In genomic region chr13:45416521-45417125, GRCh38 we compare ENCODE assay signal across 8 cellular contexts. TPM values are rescaled to one million over a fixed set of nuclear protein-coding genes. Genes with fewer than 3 reads are reported as not detected.
DNase-seq lines count a peak whose midpoint lies in the region; ATAC-seq, FAIRE-seq and TF ChIP-seq lines count a peak whose summit lies in the region.

No MANE protein-coding gene starts in this region.

- no peak overlapping the region for H4K91ac ChIP-seq in H9 (ENCODE audit: insufficient read length, low read depth, low read length)

- H3K4me3 Mint-ChIP-seq in H9 (peak overlapping the region; percentile 72 to 90; a peak in 4 of 5 replicates), endodermal cell (peak overlapping the region; percentile 73)

- no peaks in the 10 kb centered on the region; a peak in 2 of 7 replicates for H3K36me3 Mint-ChIP-seq in H9 (ENCODE audit: insufficient read depth in 1 of 3, low read depth in 3 of 3)
- H3K36me3 Mint-ChIP-seq in endodermal cell (ENCODE audit: low read depth): no peaks in the 10 kb centered on the region

- H2BK15ac ChIP-seq in H9 (ENCODE audit: low read depth, low read length): no peak overlapping the region

- H3K4ac ChIP-seq in H9 (ENCODE audit: low read depth, low read length): no peak overlapping the region

- intact Hi-C loops in psoas muscle (cut with DNase I): loop anchor here in 1 of 2 donors (5.0 kb wide), 1 partner anchor 46 kb away; the partner anchor contains the start of gene COG3

- H4K5ac ChIP-seq in H9 (ENCODE audit: insufficient read length, low read depth, low read length): no peak overlapping the region

- no peak overlapping the region for H2BK20ac ChIP-seq in H9 (ENCODE audit: low read depth, low read length, poor library complexity, severe bottlenecking)

- H3K9ac ChIP-seq in H9 (ENCODE audit: extremely low read depth, insufficient read length, low read length) (no peak overlapping the region), endodermal cell (ENCODE audit: extremely low read depth, low read length, poor library complexity, severe bottlenecking) (no peak overlapping the region)

- 0 out of 2 replicates have a peak, but pooled peaks cover 1% of the 10 kb centered on the region for H3K79me2 ChIP-seq in H9 (ENCODE audit: insufficient read depth, low read length)

- H3K36me3 ChIP-seq in endodermal cell (ENCODE audit: control insufficient read depth, insufficient read depth, low read length): no peaks in the 10 kb centered on the region
- no peaks in the 10 kb centered on the region for H3K36me3 ChIP-seq in psoas muscle (ENCODE audit: insufficient read depth in 1 of 2, low read depth in 1 of 2)

- no peak overlapping the region for H2BK12ac ChIP-seq in H9 (ENCODE audit: insufficient read length, low read depth, low read length)

- TF ChIP-seq CTCF in H9 (conservative IDR thresholded peaks at IDR 0.05): no peak
- no peak for TF ChIP-seq CTCF in endodermal cell (conservative IDR thresholded peaks at IDR 0.05)
- no peak for TF ChIP-seq CTCF in psoas muscle (IDR thresholded peaks at IDR 0.05)

- no peak overlapping the region for H2AFZ ChIP-seq in H9 (ENCODE audit: low read length)

- H3K23me2 ChIP-seq in H9 (ENCODE audit: insufficient read length, low read depth, low read length, poor library complexity, severe bottlenecking): peaks cover 9% of the 10 kb centered on the region

- H4K8ac ChIP-seq in H9 (replicated peaks; ENCODE audit: insufficient read length, low read depth, low read length): no peak overlapping the region

- no peak overlapping the region for H3T11ph ChIP-seq in H9 (ENCODE audit: low read length)

- H3K4me3 ChIP-seq in endodermal cell (ENCODE audit: low read length): peak overlapping the region; percentile 84
- peak overlapping the region; percentile 72 for H3K4me3 ChIP-seq in psoas muscle

- DNase-seq in H9 (no peak), NCI-H69 (lab: John Stamatoyannopoulos, UW) (peak; percentile 80), endodermal cell (no peak), psoas muscle (no peak), GM12892 (ENCODE audit: insufficient read length) (no peak), cerebellum (ENCODE audit: low spot score) (no peak)
- no peak for DNase-seq in central memory CD4-positive, alpha-beta T cell
- DNase-seq in activated CD4-positive, alpha-beta T cell treated with anti-CD3 and anti-CD28 coated beads, Interleukin-2, amount 50 U/mL, for 48 hours: no peak

- TF ChIP-seq POLR2A in GM12892 (IDR thresholded peaks at IDR 0.05; ENCODE audit: low read depth, low read length): no peak

- H3K27me3 ChIP-seq in H9 (ENCODE audit: insufficient read depth, low read length) (no peaks in the 10 kb centered on the region), endodermal cell (ENCODE audit: control insufficient read depth, insufficient read depth, low read length, poor library complexity, severe bottlenecking) (no peaks in the 10 kb centered on the region), psoas muscle (ENCODE audit: insufficient read depth in 3 of 3, low read length in 2 of 3) (no peaks in the 10 kb centered on the region)

- no peak overlapping the region for H3K4me2 ChIP-seq in H9 (ENCODE audit: insufficient read depth, insufficient read length, low read length)

- H3K18ac ChIP-seq in H9 (ENCODE audit: insufficient read length, low read depth, low read length): no peak overlapping the region

- no peak for FAIRE-seq in GM12892 (lab: Jason Lieb, UNC)

- H3K9me3 Mint-ChIP-seq in H9 (0 out of 5 replicates have a peak, but pooled peaks cover 0 to 2% of the 10 kb centered on the region in 2 experiments), endodermal cell (no peaks in the 10 kb centered on the region)

- no CpG with 5 or more reads among the region's 10 CpGs for WGBS in H9 (ENCODE audit: extremely low coverage, insufficient read length, low lambda C conversion rate)
- 89 to 97% methylated on average over 7 to 10 of the region's 10 CpGs for WGBS in endodermal cell (ENCODE audit: insufficient coverage in 1 of 2, insufficient read length in 1 of 2), 2 experiments
- 35 to 47% (median 40%) methylated on average over 10 of the region's 10 CpGs for WGBS in psoas muscle, 3 donors

- no peak for ATAC-seq in psoas muscle

- no peaks in the 10 kb centered on the region for H4K20me1 ChIP-seq in H9 (ENCODE audit: control insufficient read depth, insufficient read depth, insufficient read length)

- H3K79me1 ChIP-seq in H9 (ENCODE audit: insufficient read depth, low read depth, low read length, poor library complexity, severe bottlenecking): peaks cover 4% of the 10 kb centered on the region

- H3K9me3 ChIP-seq in H9 (ENCODE audit: control insufficient read depth, low read depth, low read length) (no peaks in the 10 kb centered on the region), endodermal cell (ENCODE audit: control insufficient read depth, low read length) (no peaks in the 10 kb centered on the region), psoas muscle (no peaks in the 10 kb centered on the region)

- H3K14ac ChIP-seq in H9 (ENCODE audit: insufficient read depth, low read length): no peak overlapping the region

- no peak overlapping the region for H2BK120ac ChIP-seq in H9 (ENCODE audit: low read depth, low read length, poor library complexity, severe bottlenecking)

- no peak overlapping the region for H2AK5ac ChIP-seq in H9 (ENCODE audit: insufficient read length, low read length)

- no peak overlapping the region for H2BK5ac ChIP-seq in H9 (ENCODE audit: insufficient read length, low read length)

- no peaks in the 10 kb centered on the region for H3K4me1 ChIP-seq in H9 (ENCODE audit: insufficient read depth, low read length)
- no peaks in the 10 kb centered on the region for H3K4me1 ChIP-seq in endodermal cell (ENCODE audit: control insufficient read depth, insufficient read depth, low read length)
- H3K4me1 ChIP-seq in psoas muscle: peaks cover 46% of the 10 kb centered on the region

- H3K23ac ChIP-seq in H9 (ENCODE audit: insufficient read length, low read depth, low read length): no peak overlapping the region

- no peak overlapping the region for H3K56ac ChIP-seq in H9 (ENCODE audit: insufficient read length, low read depth, low read length)

- H3K27me3 Mint-ChIP-seq in H9 (ENCODE audit: low read depth): peaks cover 15% of the 10 kb centered on the region
- H3K27me3 Mint-ChIP-seq in endodermal cell (ENCODE audit: insufficient read depth): peaks cover 20% of the 10 kb centered on the region

- no peak overlapping the region for H3K27ac Mint-ChIP-seq in H9
- H3K27ac Mint-ChIP-seq in endodermal cell: no peak overlapping the region

- peaks cover 4 to 14% of the 10 kb centered on the region in 2 experiments for H3K4me1 Mint-ChIP-seq in H9
- H3K4me1 Mint-ChIP-seq in endodermal cell: peaks cover 2% of the 10 kb centered on the region

- H3K27ac ChIP-seq in H9 (ENCODE audit: insufficient read length, low read depth, low read length) (no peak overlapping the region), endodermal cell (ENCODE audit: low read depth, low read length) (no peak overlapping the region), psoas muscle (peak overlapping the region; percentile 84)

RNA-seq across cellular contexts. Expression of gene SLC25A30, which starts 1.6 kb away (rescaled TPM):
- total RNA-seq in H9 (2021) (5.4 and 6.3 TPM in 2 replicates), endodermal cell (10 to 100 TPM in 1 of 2 donors, 1 to 10 TPM in 1; 9.9 to 12.4 TPM), psoas muscle (10 to 100 TPM; 21.7 to 69.8 (median 53.4) TPM), cerebellum (8.8 TPM)
- 7.4 TPM for polyA plus RNA-seq in endodermal cell (2013, experiment 1 of 2)
- 6.5 TPM for polyA plus RNA-seq in endodermal cell (2013, experiment 2 of 2)
- 10 to 100 TPM in 2 of 3 donors, 1 to 10 TPM in 1; 6.2 to 42.8 (median 19.3) TPM for polyA plus RNA-seq in psoas muscle
- 6.4 TPM for polyA plus RNA-seq in GM12892 (2012; ENCODE audit: missing spikeins)

RNA-seq across cellular contexts. Expression of gene COG3, which starts 48.1 kb away (rescaled TPM):
- total RNA-seq in H9 (2021) (15.6 and 16.5 TPM in 2 replicates), endodermal cell (10 to 100 TPM; 21.8 to 23.8 TPM), psoas muscle (10 to 100 TPM; 10.1 to 18.5 (median 13.8) TPM), cerebellum (48.5 TPM)
- polyA plus RNA-seq in endodermal cell (2013, experiment 1 of 2): 21.4 TPM
- 20.8 TPM for polyA plus RNA-seq in endodermal cell (2013, experiment 2 of 2)
- polyA plus RNA-seq in psoas muscle: 10 to 100 TPM in 2 of 3 donors, 1 to 10 TPM in 1; 7.5 to 19.1 (median 13.2) TPM
- 17.3 TPM for polyA plus RNA-seq in GM12892 (2012; ENCODE audit: missing spikeins)
